In genomic region chr10:132418520-132419416, GRCh38 we compare ENCODE assay signal across 9 cellular contexts. TPM values are rescaled to one million over a fixed set of nuclear protein-coding genes. Genes with fewer than 3 reads are reported as not detected.
DNase-seq lines count a peak whose midpoint lies in the region; ATAC-seq and TF ChIP-seq lines count a peak whose summit lies in the region.
"Had no signal": no experiment of that assay in that cellular context is flagged by ENCODE, and none has a peak within 500 bp of the region (broad histone marks: within the 10 kb centered on the region; RNA-seq: fewer than 3 reads in every experiment).

No MANE protein-coding gene starts in this region.

- H3K4me1 Mint-ChIP-seq in activated T-cell treated with anti-CD3 and anti-CD28 coated beads, Interleukin-2, amount 50 U/mL, for 24 hours (ENCODE audit: low read depth): peaks cover 28% of the 10 kb centered on the region

- peaks cover 21 to 39% of the 10 kb centered on the region in 2 donors for H3K4me1 ChIP-seq in thoracic aorta (ENCODE audit: control insufficient read depth in 1 of 2, low read depth in 2 of 2)

- no peak for TF ChIP-seq CTCF in thoracic aorta (IDR thresholded peaks at IDR 0.05)

- no peak for ATAC-seq in thoracic aorta (ENCODE audit: insufficient number of reproducible peaks, low FRiP score, low read depth)

- no peaks in the 10 kb centered on the region for H3K9me3 ChIP-seq in thoracic aorta

- no peak overlapping the region for H3K4me3 Mint-ChIP-seq in activated T-cell treated with anti-CD3 and anti-CD28 coated beads, Interleukin-2, amount 50 U/mL, for 24 hours
- H3K4me3 Mint-ChIP-seq: activated naive CD8-positive, alpha-beta T cell had no signal

- H3K27ac Mint-ChIP-seq in activated T-cell treated with anti-CD3 and anti-CD28 coated beads, Interleukin-2, amount 50 U/mL, for 24 hours: no peak overlapping the region
- H3K27ac Mint-ChIP-seq: activated naive CD8-positive, alpha-beta T cell had no signal

- peak overlapping the region; percentile 32 to 55 for H3K27ac ChIP-seq in thoracic aorta

- no peaks in the 10 kb centered on the region for H3K36me3 Mint-ChIP-seq in activated T-cell treated with anti-CD3 and anti-CD28 coated beads, Interleukin-2, amount 50 U/mL, for 24 hours (ENCODE audit: low read depth)

- no peaks in the 10 kb centered on the region for H3K27me3 ChIP-seq in thoracic aorta (replicated peaks; ENCODE audit: insufficient read depth)

- no peaks in the 10 kb centered on the region for H3K9me3 Mint-ChIP-seq in activated T-cell treated with anti-CD3 and anti-CD28 coated beads, Interleukin-2, amount 50 U/mL, for 24 hours

- H3K36me3 ChIP-seq in thoracic aorta: no peaks in the 10 kb centered on the region

- H3K4me3 ChIP-seq in thoracic aorta: no peak overlapping the region

- no peaks in the 10 kb centered on the region for H3K27me3 Mint-ChIP-seq in activated T-cell treated with anti-CD3 and anti-CD28 coated beads, Interleukin-2, amount 50 U/mL, for 24 hours
- H3K27me3 Mint-ChIP-seq: activated naive CD8-positive, alpha-beta T cell had no signal

- peak; percentile 53 to 67 (median 61) for DNase-seq in NCI-H1417 (lab: John Stamatoyannopoulos, UW)
- no peak for DNase-seq in NCI-H1417 treated with DMSO at 0.1 percent for 48 hours (lab: John Stamatoyannopoulos, UW)
- peak; percentile 70 for DNase-seq in RPMI7951 (ENCODE audit: low read depth)
- peak; percentile 88 for DNase-seq in iPS-NIHi11 (ENCODE audit: low spot score)
- DNase-seq in thoracic aorta (ENCODE audit: low spot score): no peak
- DNase-seq in putamen (ENCODE audit: low spot score): no peak
- DNase-seq in NCI-H1930 (lab: John Stamatoyannopoulos, UW): no peak
- DNase-seq in activated T-cell treated with anti-CD3 and anti-CD28 coated beads, Interleukin-2, amount 50 U/mL, for 24 hours: no peak

RNA-seq across cellular contexts. Expression of gene PWWP2B, which starts 21.8 kb away (rescaled TPM):
- 4.7 and 5.2 TPM in 2 replicates for total RNA-seq in RPMI7951 (2014; rRNA removed; shearing (Covaris generic))
- 1 to 10 TPM; 5.3 to 7.8 TPM for total RNA-seq in thoracic aorta

Comparison
In these comparisons a context has a peak if more than half of its experiments do, and no peak if none do; other contexts are left out.
1. DNase-seq: peak in NCI-H1417 (3 of 3), RPMI7951 (single experiment) and iPS-NIHi11 (single experiment); none in NCI-H1417 treated with DMSO at 0.1 percent for 48 hours (single experiment), thoracic aorta (single experiment), putamen (single experiment), NCI-H1930 (0 of 2) and activated T-cell treated with anti-CD3 and anti-CD28 coated beads, Interleukin-2, amount 50 U/mL, for 24 hours (single experiment).